Comparison of ENCODE assay signal across 28 cellular contexts in genomic region chr4:13857800-13858199, GRCh38.
"Had no signal": no experiment of that assay in that cellular context is flagged by ENCODE, and none has a peak within 500 bp of the region (broad histone marks: within the 10 kb centered on the region; RNA-seq: fewer than 3 reads in every experiment).

No MANE protein-coding gene starts in this region.

- DNase-seq: naive thymus-derived CD4-positive, alpha-beta T cell; natural killer cell; occipital lobe; ovary; posterior cingulate gyrus; psoas muscle; right cardiac atrium; spleen; stimulated activated CD4-positive, alpha-beta T cell treated with anti-CD3 and anti-CD28 coated beads, Interleukin-12 subunit alpha, Interleukin-12 subunit beta, amount 100 ng/mL, for 4 hours; stimulated activated CD4-positive, alpha-beta T cell treated with anti-CD3 and anti-CD28 coated beads, Interleukin-1b, Interleukin-23, amount 100 ng/mL, for 48 hours; stimulated activated CD4-positive, alpha-beta T cell treated with anti-CD3 and anti-CD28 coated beads, Interleukin-4, amount 100 ng/mL, for 1 hour; stimulated activated CD4-positive, alpha-beta T cell treated with anti-CD3 and anti-CD28 coated beads, Interleukin-4, amount 100 ng/mL, for 4 hours; stimulated activated CD8-positive, alpha-beta memory T cell treated with anti-CD3 and anti-CD28 coated beads, Interleukin-4, amount 100 ng/mL, for 48 hours; stimulated activated naive CD4-positive, alpha-beta T cell; stimulated activated naive CD8-positive, alpha-beta T cell treated with anti-CD3 and anti-CD28 coated beads, Interleukin-15, amount 100 ng/mL, for 72 hours; stimulated activated naive CD8-positive, alpha-beta T cell treated with anti-CD3 and anti-CD28 coated beads, Interleukin-15, Interleukin-2, amounts not matched to agents 100 U/mL and 50 U/mL, for 24 hours; substantia nigra; testis; tibial artery; transverse colon; upper lobe of right lung; uterus had no signal

- H3K27ac ChIP-seq: neural progenitor cell, ovary, psoas muscle, skin epidermis, spleen, suprapubic skin, testis, tibial artery, transverse colon, upper lobe of right lung, uterus had no signal

- H3K36me3 ChIP-seq: neural progenitor cell, ovary, spleen, suprapubic skin, tibial artery, transverse colon, upper lobe of right lung, uterus had no signal

- H3K4me1 ChIP-seq: neural progenitor cell, psoas muscle, spleen, suprapubic skin, testis, tibial artery, transverse colon, upper lobe of right lung, uterus had no signal

- H3K9me3 ChIP-seq: ovary, psoas muscle, testis, upper lobe of right lung, uterus had no signal

- H3K4me3 ChIP-seq: neural progenitor cell, ovary, psoas muscle, skin epidermis, smooth muscle cell, spleen, suprapubic skin, testis, tibial artery, transverse colon, upper lobe of right lung, uterus had no signal

- H3K27me3 ChIP-seq: neural progenitor cell, ovary, spleen, suprapubic skin, testis, tibial artery, transverse colon, upper lobe of right lung, uterus had no signal

- ATAC-seq: naive thymus-derived CD4-positive, alpha-beta T cell; natural killer cell; psoas muscle; right cardiac atrium; sciatic nerve; stimulated activated memory B cell treated with anti-CD40 and anti-IgM and Interleukin-4, amounts not matched to agents 10 μg/mL and 1 μg/mL and 100 μg/mL, for 72 hours; stimulated activated naive CD8-positive, alpha-beta T cell treated with anti-CD3 and anti-CD28 coated beads, Interleukin-15, amount 100 ng/mL, for 72 hours; stimulated activated naive CD8-positive, alpha-beta T cell treated with anti-CD3 and anti-CD28 coated beads, Interleukin-15, Interleukin-2, amounts not matched to agents 100 U/mL and 50 U/mL, for 24 hours; upper lobe of right lung had no signal
